8 cellular contexts compared by ENCODE assay signal in the genomic region with DNA sequence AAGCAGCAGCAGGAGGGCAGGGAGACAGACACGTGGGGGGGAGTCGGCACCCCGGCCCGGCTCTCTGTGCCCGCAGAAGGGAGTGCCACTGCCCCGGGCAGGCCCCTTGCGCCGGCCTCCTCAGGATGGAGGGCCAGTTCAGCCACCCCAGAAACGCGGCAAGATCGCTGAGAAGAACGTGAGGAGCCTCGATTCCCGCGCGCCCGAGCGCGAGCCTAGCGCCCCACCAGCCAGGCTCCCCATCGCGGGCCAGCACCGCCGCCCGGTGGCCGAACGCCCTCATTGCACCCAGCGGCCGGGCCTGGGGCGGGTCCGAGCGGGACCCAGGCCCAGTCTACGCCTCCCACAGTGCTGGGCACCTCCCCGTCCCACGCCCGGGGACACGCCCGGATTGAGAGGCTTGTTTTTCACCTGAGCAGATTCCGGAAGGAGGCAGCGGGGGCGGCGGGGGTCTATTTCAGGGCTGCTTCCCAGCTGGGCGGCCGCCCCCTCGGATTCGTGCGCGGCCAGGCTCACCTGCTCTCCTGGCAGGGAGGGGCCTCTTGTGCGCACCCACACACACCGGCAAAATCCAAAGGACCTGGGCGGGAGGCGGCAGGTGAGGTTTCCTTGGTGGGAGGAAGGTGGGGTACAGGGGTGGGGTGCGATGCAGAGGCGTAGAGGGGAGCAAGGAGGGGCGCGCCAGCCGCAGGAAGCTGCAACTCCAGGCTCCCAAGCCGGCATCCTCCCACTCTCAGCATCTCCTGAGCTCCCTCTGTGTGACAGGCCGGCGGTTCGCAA. TPM values are rescaled to one million over a fixed set of nuclear protein-coding genes. Genes with fewer than 3 reads are reported as not detected.
A peak's percentile ranks its signal among the peaks of the same experiment; 100 is the strongest.
DNase-seq lines count a peak whose midpoint lies in the region; ATAC-seq and TF ChIP-seq lines count a peak whose summit lies in the region.

No MANE protein-coding gene starts in this region.

- H3K27me3 Mint-ChIP-seq in progenitor cell of endocrine pancreas, result peaks cover 73% of the 10 kb centered on the region

- H3K4me1 ChIP-seq in BLaER1 (peaks cover 14% of the 10 kb centered on the region), HAP-1 (peaks cover 3% of the 10 kb centered on the region; the same call in 1 of the 2 replicates), vagina (peaks cover 10% of the 10 kb centered on the region)

- H3K27me3 ChIP-seq in BLaER1 (peaks cover 26% of the 10 kb centered on the region), HAP-1 (ENCODE audit: low read depth) (no peaks in the 10 kb centered on the region; the same call in 1 of the 2 replicates), vagina (no peaks in the 10 kb centered on the region)

- peak overlapping the region; percentile 57 for H3K4me3 ChIP-seq in BLaER1
- H3K4me3 ChIP-seq in HAP-1, result peak overlapping the region; percentile 18
- peak overlapping the region in 1 of 2 donors; percentile 35 for H3K4me3 ChIP-seq in vagina

- H3K27ac ChIP-seq in BLaER1, result no peak overlapping the region
- H3K27ac ChIP-seq in vagina, result no peak overlapping the region

- H3K9ac ChIP-seq in BLaER1, result peak overlapping the region; percentile 61; the same call in 1 of the 2 replicates

- H3K4me2 ChIP-seq in BLaER1, result peak overlapping the region; percentile 89

- peak; percentile 42 to 86 for DNase-seq in HAP-1 (ENCODE audit: low spot score in 2 of 2)
- peak; percentile 63 for DNase-seq in RPMI8226
- DNase-seq in activated gamma-delta T cell treated with anti-CD3 and anti-CD28 coated beads, Interleukin-2, amount 50 U/mL, for 16 hours (ENCODE audit: low read depth), result peak; percentile 45
- DNase-seq in head of caudate nucleus, result peak in 40 of 42 donors; percentile 48 to 85 (median 70)
- peak; percentile 76 for DNase-seq in progenitor cell of endocrine pancreas (ENCODE audit: low spot score, unreplicated experiment)
- no peak for DNase-seq in vagina (ENCODE audit: extremely low spot score in 2 of 2)

- H3K9me3 ChIP-seq in BLaER1 (peaks cover 11% of the 10 kb centered on the region), HAP-1 (peaks cover 5% of the 10 kb centered on the region), vagina (peaks cover 3% of the 10 kb centered on the region)

- H3K36me3 Mint-ChIP-seq in progenitor cell of endocrine pancreas (ENCODE audit: insufficient read depth), result no peaks in the 10 kb centered on the region

- H3K36me3 ChIP-seq in BLaER1, result no peaks in the 10 kb centered on the region
- H3K36me3 ChIP-seq in HAP-1 (replicated peaks), result no peaks in the 10 kb centered on the region
- H3K36me3 ChIP-seq in vagina, result no peaks in the 10 kb centered on the region

- no peak for ATAC-seq in GM21423 (IDR thresholded peaks at IDR 0.05; ENCODE audit: unreplicated experiment)

- peaks cover 1% of the 10 kb centered on the region for H3K4me1 Mint-ChIP-seq in progenitor cell of endocrine pancreas (ENCODE audit: low read depth)

- no peaks in the 10 kb centered on the region for H4K20me1 ChIP-seq in BLaER1

- TF ChIP-seq CTCF in progenitor cell of endocrine pancreas (IDR thresholded peaks at IDR 0.05; ENCODE audit: unreplicated experiment) (peak; percentile 98), vagina (IDR thresholded peaks at IDR 0.05) (peak; percentile 81 to 92 (median 92))

- no peak overlapping the region for H3K27ac Mint-ChIP-seq in progenitor cell of endocrine pancreas

- no peak for TF ChIP-seq POLR2A in vagina (IDR thresholded peaks at IDR 0.05)

- in situ Hi-C loops in HAP-1 (cut with MboI; ENCODE audit: low sequenced_read_pairs), result loop anchor here (5.0 to 10.0 kb wide), 2 partner anchors 98 to 390 kb away; no protein-coding TSS in a partner anchor

- peak overlapping the region; percentile 45 for H3K4me3 Mint-ChIP-seq in progenitor cell of endocrine pancreas (ENCODE audit: low read depth)

- peaks cover 4% of the 10 kb centered on the region for H3K9me3 Mint-ChIP-seq in progenitor cell of endocrine pancreas (ENCODE audit: low read depth)

- intact Hi-C loops in head of caudate nucleus (cut with DNase I) (no loop called here), vagina (cut with DNase I) (loop anchor here (10.0 kb wide), 1 partner anchor 380 kb away; no protein-coding TSS in a partner anchor)

RNA-seq across cellular contexts. Expression of gene GRM4, which starts 9.0 kb away (rescaled TPM):
- total RNA-seq in progenitor cell of endocrine pancreas, result 0.38 and 0.44 TPM in 2 replicates
- not detected for total RNA-seq in vagina

Comparison
In these comparisons a context has a peak if more than half of its experiments do, and no peak if none do; other contexts are left out.
1. DNase-seq: peak in HAP-1 (2 of 2), RPMI8226 (single experiment), activated gamma-delta T cell treated with anti-CD3 and anti-CD28 coated beads, Interleukin-2, amount 50 U/mL, for 16 hours (single experiment), head of caudate nucleus (40 of 42) and progenitor cell of endocrine pancreas (single experiment); none in vagina (0 of 2).